26 cellular contexts compared by ENCODE assay signal in the genomic region with DNA sequence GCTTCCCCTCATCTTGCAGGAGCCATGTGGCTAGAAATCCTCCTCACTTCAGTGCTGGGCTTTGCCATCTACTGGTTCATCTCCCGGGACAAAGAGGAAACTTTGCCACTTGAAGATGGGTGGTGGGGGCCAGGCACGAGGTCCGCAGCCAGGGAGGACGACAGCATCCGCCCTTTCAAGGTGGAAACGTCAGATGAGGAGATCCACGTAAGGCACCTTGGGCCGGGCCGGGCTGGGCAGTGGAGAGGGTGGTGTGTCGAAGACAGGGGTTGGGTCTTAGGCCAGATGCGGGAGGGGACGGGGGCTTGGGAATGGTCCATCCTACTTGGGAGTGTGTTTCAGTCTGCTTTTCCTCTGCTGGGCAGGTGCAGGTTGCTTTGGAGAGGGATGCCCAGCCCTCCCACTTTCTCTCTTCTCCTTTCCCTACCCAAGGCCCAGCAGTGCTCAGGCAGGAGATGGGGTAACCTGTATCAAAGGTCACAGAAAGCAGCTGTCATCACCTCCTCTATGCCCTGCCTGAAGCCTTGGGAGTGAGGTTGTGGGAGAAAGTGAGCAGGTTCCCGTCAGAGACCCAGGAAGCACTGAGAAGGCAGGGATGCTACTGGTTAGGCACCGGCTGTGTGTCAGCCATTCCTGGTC. TPM values are rescaled to one million over a fixed set of nuclear protein-coding genes. Genes with fewer than 3 reads are reported as not detected.
DNase-seq lines count a peak whose midpoint lies in the region; ATAC-seq, FAIRE-seq and TF ChIP-seq lines count a peak whose summit lies in the region.
"Had no signal": no experiment of that assay in that cellular context is flagged by ENCODE, and none has a peak within 500 bp of the region (broad histone marks: within the 10 kb centered on the region; RNA-seq: fewer than 3 reads in every experiment).

No MANE protein-coding gene starts in this region.

- in situ Hi-C loops in HepG2 (cut with HindIII; ENCODE audit: extremely low pct_ligation_motif_present, low pct_unique_long_range_greater_than_20kb) = loop anchor here (5.0 kb wide), 1 partner anchor 352 kb away; no protein-coding TSS in a partner anchor

- H3K4me1 Mint-ChIP-seq in endodermal cell = peaks cover 20% of the 10 kb centered on the region
- no peaks in the 10 kb centered on the region for H3K4me1 Mint-ChIP-seq in stimulated activated effector memory CD8-positive, alpha-beta T cell treated with anti-CD3 and anti-CD28 coated beads, Interleukin-12 subunit alpha, Interleukin-12 subunit beta, amount 100 ng/mL, for 72 hours
- peaks cover 38% of the 10 kb centered on the region for H3K4me1 Mint-ChIP-seq in nephron progenitor cell

- H3K27ac ChIP-seq in liver (ENCODE audit: low read depth in 1 of 2, low read length in 2 of 2) (no peak overlapping the region), HepG2 (ENCODE audit: extremely low read length, insufficient read depth, low read length) (no peak overlapping the region), endodermal cell (ENCODE audit: low read depth, low read length) (no peak overlapping the region), trophoblast cell (ENCODE audit: low read depth, low read length) (no peak overlapping the region)
- H3K27ac ChIP-seq: KMS-11 had no signal

- TF ChIP-seq CTCF in liver (IDR thresholded peaks at IDR 0.05; ENCODE audit: low read depth, low read length, missing input control) = no peak
- no peak for TF ChIP-seq CTCF in HepG2 (CRISPR knock-in tag; IDR thresholded peaks at IDR 0.05)
- no peak for TF ChIP-seq CTCF in endodermal cell (conservative IDR thresholded peaks at IDR 0.05)
- TF ChIP-seq CTCF in nephron progenitor cell (IDR thresholded peaks at IDR 0.05) = no peak

- H4K8ac ChIP-seq in trophoblast cell (ENCODE audit: low read depth, low read length) = no peak overlapping the region

- no peak overlapping the region for H2AFZ ChIP-seq in HepG2 (ENCODE audit: low read length)
- H2AFZ ChIP-seq in trophoblast cell (ENCODE audit: insufficient read depth, low read length, poor library complexity) = no peak overlapping the region

- H3K79me1 ChIP-seq in trophoblast cell (ENCODE audit: low read length) = no peaks in the 10 kb centered on the region

- no peak overlapping the region for H2BK12ac ChIP-seq in trophoblast cell (ENCODE audit: low read length)

- no peaks in the 10 kb centered on the region for H4K20me1 ChIP-seq in HepG2 (ENCODE audit: insufficient read depth, low read length)

- 85% methylated on average over 14 of the region's 14 CpGs for WGBS in liver
- WGBS in HepG2 (ENCODE audit: low lambda C conversion rate) = 98% methylated on average over 12 of the region's 14 CpGs
- WGBS in endodermal cell (ENCODE audit: insufficient coverage in 1 of 2, insufficient read length in 1 of 2), 2 experiments = 95 to 98% methylated on average over 9 to 14 of the region's 14 CpGs
- WGBS in trophoblast cell (ENCODE audit: extremely low coverage, insufficient coverage, insufficient read length) = no CpG with 5 or more reads among the region's 14 CpGs

- H3K4me3 ChIP-seq in liver (ENCODE audit: low read depth in 1 of 3, low read length in 3 of 3) = no peak overlapping the region
- H3K4me3 ChIP-seq in HepG2 (replicated peaks in 1 of 3; ENCODE audit: insufficient read depth in 1 of 3, low read depth in 2 of 3, low read length in 3 of 3) = no peak overlapping the region
- H3K4me3 ChIP-seq in endodermal cell (ENCODE audit: low read length) = no peak overlapping the region
- H3K4me3 ChIP-seq in trophoblast cell (ENCODE audit: low read depth, low read length) = no peak overlapping the region

- H3K27me3 Mint-ChIP-seq in endodermal cell (ENCODE audit: insufficient read depth) (no peaks in the 10 kb centered on the region), nephron progenitor cell (ENCODE audit: low read depth, poor library complexity) (peaks cover 4% of the 10 kb centered on the region)
- H3K27me3 Mint-ChIP-seq: IgD-negative memory B cell had no signal

- no peak overlapping the region for H3K4me3 Mint-ChIP-seq in endodermal cell
- H3K4me3 Mint-ChIP-seq in stimulated activated effector memory CD8-positive, alpha-beta T cell treated with anti-CD3 and anti-CD28 coated beads, Interleukin-12 subunit alpha, Interleukin-12 subunit beta, amount 100 ng/mL, for 72 hours = no peak overlapping the region
- no peak overlapping the region for H3K4me3 Mint-ChIP-seq in nephron progenitor cell
- H3K4me3 Mint-ChIP-seq: CD4-positive, CD25-positive, alpha-beta regulatory T cell; IgD-negative memory B cell had no signal

- DNase-seq in HepG2 (ENCODE audit: low spot score) = no peak
- DNase-seq in endodermal cell = no peak
- DNase-seq in trophoblast cell = no peak
- DNase-seq in stimulated activated effector memory CD8-positive, alpha-beta T cell treated with anti-CD3 and anti-CD28 coated beads, Interleukin-12 subunit alpha, Interleukin-12 subunit beta, amount 100 ng/mL, for 72 hours (ENCODE audit: low spot score in 2 of 2) = no peak
- no peak for DNase-seq in nephron progenitor cell
- no peak for DNase-seq in C1 segment of cervical spinal cord (lab: John Stamatoyannopoulos, UW)
- DNase-seq: 8988T; ACHN; CD4-positive, CD25-positive, alpha-beta regulatory T cell; DMS153; DND-41; MM.1S; NCI-H1048; NCI-H1436; NCI-H187; NCI-H2081 treated with DMSO at 0.1 percent for 48 hours; NCI-H2171; NCI-H226; NCI-H510A; NCI-H69; SHP77 treated with DMSO at 0.1 percent for 48 hours had no signal

- TF ChIP-seq EP300 in HepG2 (IDR thresholded peaks at IDR 0.05; ENCODE audit: low read depth in 2 of 2, low read length in 2 of 2) (no peak), HepG2 (CRISPR knock-in tag; IDR thresholded peaks at IDR 0.05; ENCODE audit: borderline replicate concordance) (no peak)

- no peak for FAIRE-seq in HepG2 (lab: Jason Lieb, UNC)
- FAIRE-seq: GM12892, H54 had no signal

- H3K27me3 ChIP-seq in liver (ENCODE audit: control insufficient read depth in 4 of 4, insufficient read depth in 4 of 4, low read length in 3 of 4) = no peaks in the 10 kb centered on the region
- no peaks in the 10 kb centered on the region for H3K27me3 ChIP-seq in HepG2 (ENCODE audit: control insufficient read depth in 1 of 2, insufficient read depth in 2 of 2, low read length in 2 of 2)
- no peaks in the 10 kb centered on the region for H3K27me3 ChIP-seq in endodermal cell (ENCODE audit: control insufficient read depth, insufficient read depth, low read length, poor library complexity, severe bottlenecking)
- no peaks in the 10 kb centered on the region for H3K27me3 ChIP-seq in trophoblast cell (ENCODE audit: insufficient read depth, low read length)

- H3K4me2 ChIP-seq in HepG2 (ENCODE audit: low read depth, low read length) (no peak overlapping the region), trophoblast cell (ENCODE audit: low read length) (no peak overlapping the region)
- H3K4me2 ChIP-seq: KMS-11 had no signal

- no peak overlapping the region for H4K91ac ChIP-seq in trophoblast cell (ENCODE audit: low read depth, low read length)

- peak overlapping the region; percentile 40 for H4K12ac ChIP-seq in trophoblast cell (ENCODE audit: low read depth, low read length)

- peak overlapping the region; percentile 26 for H3K27ac Mint-ChIP-seq in endodermal cell
- no peak overlapping the region for H3K27ac Mint-ChIP-seq in stimulated activated effector memory CD8-positive, alpha-beta T cell treated with anti-CD3 and anti-CD28 coated beads, Interleukin-12 subunit alpha, Interleukin-12 subunit beta, amount 100 ng/mL, for 72 hours
- no peak overlapping the region for H3K27ac Mint-ChIP-seq in nephron progenitor cell
- H3K27ac Mint-ChIP-seq: IgD-negative memory B cell had no signal

- no peak overlapping the region for H2AK5ac ChIP-seq in trophoblast cell (ENCODE audit: low read length)

- H3K23ac ChIP-seq in trophoblast cell (ENCODE audit: low read length) = no peak overlapping the region

- no peak overlapping the region for H2BK5ac ChIP-seq in trophoblast cell (ENCODE audit: low read depth, low read length, poor library complexity)

- H3K4me1 ChIP-seq in liver (ENCODE audit: control insufficient read depth in 4 of 4, insufficient read depth in 4 of 4, low read length in 3 of 4) (peaks cover 7 to 68% (median 51%) of the 10 kb centered on the region in 4 donors), HepG2 (ENCODE audit: insufficient read depth, low read length) (peaks cover 40% of the 10 kb centered on the region), endodermal cell (ENCODE audit: control insufficient read depth, insufficient read depth, low read length) (peaks cover 13% of the 10 kb centered on the region), trophoblast cell (ENCODE audit: control insufficient read depth in 1 of 2, insufficient read depth in 2 of 2, low read length in 2 of 2) (peaks cover 0 to 2% of the 10 kb centered on the region in 2 experiments)

- H3K9me3 Mint-ChIP-seq in endodermal cell (no peaks in the 10 kb centered on the region), nephron progenitor cell (no peaks in the 10 kb centered on the region)
- no peaks in the 10 kb centered on the region for H3K9me3 Mint-ChIP-seq in stimulated activated effector memory CD8-positive, alpha-beta T cell treated with anti-CD3 and anti-CD28 coated beads, Interleukin-12 subunit alpha, Interleukin-12 subunit beta, amount 100 ng/mL, for 72 hours
- H3K9me3 Mint-ChIP-seq: CD4-positive, CD25-positive, alpha-beta regulatory T cell; IgD-negative memory B cell had no signal

- ATAC-seq in HepG2 = no peak
- ATAC-seq in stimulated activated effector memory CD8-positive, alpha-beta T cell treated with anti-CD3 and anti-CD28 coated beads, Interleukin-12 subunit alpha, Interleukin-12 subunit beta, amount 100 ng/mL, for 72 hours = no peak

- intact Hi-C loops in HepG2 (cut with micrococcal nuclease; ENCODE audit: unreplicated experiment) = loop anchor here (10.0 kb wide), 1 partner anchor 96 kb away; the partner anchor contains the start of gene PYCR2

- no peak overlapping the region for H3K18ac ChIP-seq in trophoblast cell (ENCODE audit: low read length)

- CTCF ChIA-PET in HepG2 (lab: Yijun Ruan, JAX; ENCODE audit: low intra/inter-chr PET ratio, low total read pairs) = no interaction called here

- POLR2A ChIA-PET in HepG2 (lab: Yijun Ruan, JAX) = no interaction called here

- no peak for TF ChIP-seq POLR2A in HepG2 (IDR thresholded peaks at IDR 0.05; ENCODE audit: insufficient read depth in 1 of 2, low read depth in 2 of 2, low read length in 2 of 2)

- H3K36me3 Mint-ChIP-seq in endodermal cell (ENCODE audit: low read depth) (peaks cover 38% of the 10 kb centered on the region), nephron progenitor cell (ENCODE audit: low read depth) (peaks cover 35% of the 10 kb centered on the region)
- H3K36me3 Mint-ChIP-seq in stimulated activated effector memory CD8-positive, alpha-beta T cell treated with anti-CD3 and anti-CD28 coated beads, Interleukin-12 subunit alpha, Interleukin-12 subunit beta, amount 100 ng/mL, for 72 hours = no peaks in the 10 kb centered on the region
- H3K36me3 Mint-ChIP-seq: CD4-positive, CD25-positive, alpha-beta regulatory T cell had no signal

- H3K79me2 ChIP-seq in HepG2 (ENCODE audit: insufficient read depth, low read length) = peaks cover 19% of the 10 kb centered on the region
- no peaks in the 10 kb centered on the region for H3K79me2 ChIP-seq in trophoblast cell (ENCODE audit: control insufficient read depth, insufficient read depth, low read length, poor library complexity)

- TF ChIP-seq RAD21 in liver (IDR thresholded peaks at IDR 0.05) (peak in 1 of 2 donors; percentile 17), HepG2 (CRISPR knock-in tag; IDR thresholded peaks at IDR 0.05) (no peak)

- H3K4ac ChIP-seq in trophoblast cell (ENCODE audit: low read depth, low read length) = no peak overlapping the region

- H2BK120ac ChIP-seq in trophoblast cell (ENCODE audit: insufficient read depth, low read length, poor library complexity) = no peak overlapping the region

- no peak overlapping the region for H3K14ac ChIP-seq in trophoblast cell (ENCODE audit: low read length)

- no peak overlapping the region for H3K9ac ChIP-seq in liver (ENCODE audit: low read depth in 1 of 2, low read length in 2 of 2)
- no peak overlapping the region for H3K9ac ChIP-seq in HepG2 (ENCODE audit: insufficient read depth, low read depth, low read length)
- no peak overlapping the region for H3K9ac ChIP-seq in endodermal cell (ENCODE audit: extremely low read depth, low read length, poor library complexity, severe bottlenecking)
- H3K9ac ChIP-seq in trophoblast cell (ENCODE audit: low read length) = no peak overlapping the region
- H3K9ac ChIP-seq: KMS-11 had no signal

- no TSS peak for BruUV-seq in HepG2 (replicated peaks; lab: Mats Ljungman, UMichigan)

- H3K36me3 ChIP-seq in liver (ENCODE audit: control insufficient read depth in 4 of 4, insufficient read depth in 3 of 4, low read depth in 1 of 4, low read length in 3 of 4) (peaks cover 13 to 31% (median 26%) of the 10 kb centered on the region in 4 donors), HepG2 (replicated peaks in 1 of 2; ENCODE audit: control insufficient read depth in 1 of 2, insufficient read depth in 2 of 2, low read length in 2 of 2) (peaks cover 9 to 31% of the 10 kb centered on the region in 2 experiments), endodermal cell (ENCODE audit: control insufficient read depth, insufficient read depth, low read length) (peaks cover 49% of the 10 kb centered on the region), trophoblast cell (ENCODE audit: control insufficient read depth in 1 of 2, insufficient read depth in 2 of 2, low read length in 2 of 2) (peaks cover 8 to 13% of the 10 kb centered on the region in 2 experiments)

- no peaks in the 10 kb centered on the region for H3K9me3 ChIP-seq in liver (ENCODE audit: control insufficient read depth in 4 of 4, low read length in 3 of 4)
- H3K9me3 ChIP-seq in HepG2 (ENCODE audit: low read length) = no peaks in the 10 kb centered on the region
- H3K9me3 ChIP-seq in endodermal cell (ENCODE audit: control insufficient read depth, low read length) = peaks cover 7% of the 10 kb centered on the region
- H3K9me3 ChIP-seq in trophoblast cell (ENCODE audit: insufficient read depth, low read depth, low read length) = no peaks in the 10 kb centered on the region

RNA-seq across cellular contexts. Expression of gene EPHX1, which starts 18.9 kb away (rescaled TPM):
- total RNA-seq in liver (100 to 1,000 TPM in 1 of 2 donors, 10 to 100 TPM in 1; 93.8 to 230 TPM), HepG2 (2016; rRNA removed; fragmentation: Illumina TruSeq; extraction: Trizol) (28.8 and 36.5 TPM in 2 replicates), endodermal cell (10 to 100 TPM; 49.2 to 84.1 TPM)
- polyA plus RNA-seq in liver (1,000 to 10,000 TPM in 1 of 2 donors, 100 to 1,000 TPM in 1; 178 to 1,448 TPM), HepG2 (2011; rRNA removed) (27.7 and 38.3 TPM in 2 replicates)
- 20.0 and 23.1 TPM in 2 replicates for total RNA-seq in HepG2 (2016; cell fraction: cytosol; rRNA removed; fragmentation: Illumina TruSeq; extraction: Trizol; ENCODE audit: low read depth)
- total RNA-seq in HepG2 (2016; cell fraction: insoluble cytoplasmic fraction; rRNA removed; fragmentation: Illumina TruSeq; extraction: Trizol) = 20.9 and 35.8 TPM in 2 replicates
- 36.4 and 40.0 TPM in 2 replicates for total RNA-seq in HepG2 (2016; cell fraction: membrane; rRNA removed; fragmentation: Illumina TruSeq; extraction: Trizol)
- 48.7 and 54.7 TPM in 2 replicates for total RNA-seq in HepG2 (2016; cell fraction: nucleus; rRNA removed; fragmentation: Illumina TruSeq; extraction: Trizol)
- polyA plus RNA-seq in HepG2 (2011; cell fraction: cytosol; rRNA removed) = 18.6 and 23.4 TPM in 2 replicates
- polyA plus RNA-seq in HepG2 (2011; cell fraction: nucleus; rRNA removed) = 29.6 and 32.2 TPM in 2 replicates
- 80.6 and 134 TPM in 2 replicates for polyA plus RNA-seq in HepG2 (2012)
- polyA plus RNA-seq in HepG2 (2016; cell fraction: cytosol; fragmentation: Illumina TruSeq; extraction: Trizol; ENCODE audit: low read depth) = 67.8 and 68.1 TPM in 2 replicates
- polyA plus RNA-seq in HepG2 (2016; cell fraction: insoluble cytoplasmic fraction; fragmentation: Illumina TruSeq; extraction: Trizol; ENCODE audit: low read depth) = 43.8 and 55.8 TPM in 2 replicates
- 77.2 and 87.4 TPM in 2 replicates for polyA plus RNA-seq in HepG2 (2016; cell fraction: membrane; fragmentation: Illumina TruSeq; extraction: Trizol; ENCODE audit: low read depth)
- 134 and 141 TPM in 2 replicates for polyA plus RNA-seq in HepG2 (2016; cell fraction: nucleus; fragmentation: Illumina TruSeq; extraction: Trizol; ENCODE audit: insufficient read depth, low read depth)
- polyA minus RNA-seq in HepG2 (2011; rRNA and poly(A)+ RNA removed; ENCODE audit: low replicate concordance) = 20.7 and 23.4 TPM in 2 replicates
- polyA minus RNA-seq in HepG2 (2011; cell fraction: cytosol; rRNA and poly(A)+ RNA removed) = 21.0 and 23.9 TPM in 2 replicates
- 15.3 and 18.4 TPM in 2 replicates for polyA minus RNA-seq in HepG2 (2011; cell fraction: nucleus; rRNA and poly(A)+ RNA removed)
- polyA plus RNA-seq in endodermal cell (2013, experiment 1 of 2) = 28.4 TPM
- 31.2 TPM for polyA plus RNA-seq in endodermal cell (2013, experiment 2 of 2)
- 44.6 and 45.9 TPM in 2 replicates for polyA plus RNA-seq in trophoblast cell (2013)

RNA-seq across cellular contexts. Expression of gene SRP9, which starts 51.2 kb away (rescaled TPM):
- 100 to 1,000 TPM; 152 to 154 TPM for total RNA-seq in liver
- polyA plus RNA-seq in liver = 100 to 1,000 TPM; 154 to 179 TPM
- 251 and 524 TPM in 2 replicates for total RNA-seq in HepG2 (2016; rRNA removed; fragmentation: Illumina TruSeq; extraction: Trizol)
- total RNA-seq in HepG2 (2016; cell fraction: cytosol; rRNA removed; fragmentation: Illumina TruSeq; extraction: Trizol; ENCODE audit: low read depth) = 34.2 and 43.4 TPM in 2 replicates
- 284 and 524 TPM in 2 replicates for total RNA-seq in HepG2 (2016; cell fraction: insoluble cytoplasmic fraction; rRNA removed; fragmentation: Illumina TruSeq; extraction: Trizol)
- 119 and 121 TPM in 2 replicates for total RNA-seq in HepG2 (2016; cell fraction: membrane; rRNA removed; fragmentation: Illumina TruSeq; extraction: Trizol)
- 114 and 119 TPM in 2 replicates for total RNA-seq in HepG2 (2016; cell fraction: nucleus; rRNA removed; fragmentation: Illumina TruSeq; extraction: Trizol)
- 217 and 307 TPM in 2 replicates for polyA plus RNA-seq in HepG2 (2011; rRNA removed)
- polyA plus RNA-seq in HepG2 (2011; cell fraction: cytosol; rRNA removed) = 155 and 238 TPM in 2 replicates
- 51.6 and 71.1 TPM in 2 replicates for polyA plus RNA-seq in HepG2 (2011; cell fraction: nucleus; rRNA removed)
- polyA plus RNA-seq in HepG2 (2012) = 199 and 240 TPM in 2 replicates
- polyA plus RNA-seq in HepG2 (2016; cell fraction: cytosol; fragmentation: Illumina TruSeq; extraction: Trizol; ENCODE audit: low read depth) = 47.7 and 66.3 TPM in 2 replicates
- 592 and 651 TPM in 2 replicates for polyA plus RNA-seq in HepG2 (2016; cell fraction: insoluble cytoplasmic fraction; fragmentation: Illumina TruSeq; extraction: Trizol; ENCODE audit: low read depth)
- polyA plus RNA-seq in HepG2 (2016; cell fraction: membrane; fragmentation: Illumina TruSeq; extraction: Trizol; ENCODE audit: low read depth) = 142 and 155 TPM in 2 replicates
- 229 and 237 TPM in 2 replicates for polyA plus RNA-seq in HepG2 (2016; cell fraction: nucleus; fragmentation: Illumina TruSeq; extraction: Trizol; ENCODE audit: insufficient read depth, low read depth)
- polyA minus RNA-seq in HepG2 (2011; rRNA and poly(A)+ RNA removed; ENCODE audit: low replicate concordance) = 170 and 215 TPM in 2 replicates
- polyA minus RNA-seq in HepG2 (2011; cell fraction: cytosol; rRNA and poly(A)+ RNA removed) = 83.5 and 103 TPM in 2 replicates
- polyA minus RNA-seq in HepG2 (2011; cell fraction: nucleus; rRNA and poly(A)+ RNA removed) = 38.2 and 45.3 TPM in 2 replicates
- total RNA-seq in endodermal cell = 100 to 1,000 TPM; 286 to 319 TPM
- polyA plus RNA-seq in endodermal cell (2013, experiment 1 of 2) = 488 TPM
- polyA plus RNA-seq in endodermal cell (2013, experiment 2 of 2) = 479 TPM
- polyA plus RNA-seq in trophoblast cell (2013) = 268 and 277 TPM in 2 replicates

RNA-seq across cellular contexts. Expression of gene TMEM63A, which starts 53.4 kb away (rescaled TPM):
- 10 to 100 TPM; 10.4 to 54.0 TPM for total RNA-seq in liver
- 10 to 100 TPM in 1 of 2 donors, 1 to 10 TPM in 1; 9.6 to 12.9 TPM for polyA plus RNA-seq in liver
- 6.8 and 23.9 TPM in 2 replicates for total RNA-seq in HepG2 (2016; rRNA removed; fragmentation: Illumina TruSeq; extraction: Trizol)
- total RNA-seq in HepG2 (2016; cell fraction: cytosol; rRNA removed; fragmentation: Illumina TruSeq; extraction: Trizol; ENCODE audit: low read depth) = 8.4 and 11.8 TPM in 2 replicates
- 6.3 and 23.7 TPM in 2 replicates for total RNA-seq in HepG2 (2016; cell fraction: insoluble cytoplasmic fraction; rRNA removed; fragmentation: Illumina TruSeq; extraction: Trizol)
- total RNA-seq in HepG2 (2016; cell fraction: membrane; rRNA removed; fragmentation: Illumina TruSeq; extraction: Trizol) = 9.0 and 9.3 TPM in 2 replicates
- total RNA-seq in HepG2 (2016; cell fraction: nucleus; rRNA removed; fragmentation: Illumina TruSeq; extraction: Trizol) = 45.2 and 52.0 TPM in 2 replicates
- polyA plus RNA-seq in HepG2 (2011; rRNA removed) = 53.3 and 68.4 TPM in 2 replicates
- polyA plus RNA-seq in HepG2 (2011; cell fraction: cytosol; rRNA removed) = 12.0 and 12.6 TPM in 2 replicates
- polyA plus RNA-seq in HepG2 (2011; cell fraction: nucleus; rRNA removed) = 382 and 397 TPM in 2 replicates
- polyA plus RNA-seq in HepG2 (2012) = 27.8 and 32.4 TPM in 2 replicates
- polyA plus RNA-seq in HepG2 (2016; cell fraction: cytosol; fragmentation: Illumina TruSeq; extraction: Trizol; ENCODE audit: low read depth) = 1.2 and 1.4 TPM in 2 replicates
- 5.6 and 6.1 TPM in 2 replicates for polyA plus RNA-seq in HepG2 (2016; cell fraction: insoluble cytoplasmic fraction; fragmentation: Illumina TruSeq; extraction: Trizol; ENCODE audit: low read depth)
- 2.8 and 3.1 TPM in 2 replicates for polyA plus RNA-seq in HepG2 (2016; cell fraction: membrane; fragmentation: Illumina TruSeq; extraction: Trizol; ENCODE audit: low read depth)
- polyA plus RNA-seq in HepG2 (2016; cell fraction: nucleus; fragmentation: Illumina TruSeq; extraction: Trizol; ENCODE audit: insufficient read depth, low read depth) = 77.1 and 87.3 TPM in 2 replicates
- polyA minus RNA-seq in HepG2 (2011; rRNA and poly(A)+ RNA removed; ENCODE audit: low replicate concordance) = 69.8 and 79.8 TPM in 2 replicates
- 11.9 and 15.7 TPM in 2 replicates for polyA minus RNA-seq in HepG2 (2011; cell fraction: cytosol; rRNA and poly(A)+ RNA removed)
- polyA minus RNA-seq in HepG2 (2011; cell fraction: nucleus; rRNA and poly(A)+ RNA removed) = 124 and 138 TPM in 2 replicates
- total RNA-seq in endodermal cell = 100 to 1,000 TPM; 194 to 232 TPM
- polyA plus RNA-seq in endodermal cell (2013, experiment 1 of 2) = 34.7 TPM
- polyA plus RNA-seq in endodermal cell (2013, experiment 2 of 2) = 38.8 TPM
- polyA plus RNA-seq in trophoblast cell (2013) = 25.6 and 26.7 TPM in 2 replicates
